ENCODE assay signal across 8 cellular contexts in the genomic region with DNA sequence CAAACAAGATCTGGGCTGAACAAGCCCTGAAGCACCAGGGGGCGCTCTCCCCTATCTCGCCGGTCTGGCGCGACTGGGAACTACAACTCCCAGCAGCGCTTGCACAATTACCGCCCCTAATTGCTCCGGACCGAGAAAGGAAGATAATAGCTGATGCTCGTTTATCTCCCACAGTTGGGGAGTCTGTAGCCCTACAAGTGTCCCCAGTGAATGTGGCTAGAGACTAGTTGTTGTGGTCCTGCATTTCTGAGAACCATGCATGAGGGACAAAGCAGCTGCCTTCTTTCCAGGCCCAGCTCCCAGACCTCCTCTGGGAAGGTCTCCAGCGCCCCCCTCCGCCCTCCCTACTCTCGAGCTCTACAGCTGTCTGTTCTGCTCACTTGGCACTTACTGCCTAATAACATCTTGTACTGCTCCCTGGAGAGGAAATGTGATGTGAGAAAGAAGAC. TPM values are rescaled to one million over a fixed set of nuclear protein-coding genes. Genes with fewer than 3 reads are reported as not detected.
A peak's percentile ranks its signal among the peaks of the same experiment; 100 is the strongest.
DNase-seq lines count a peak whose midpoint lies in the region; ATAC-seq and TF ChIP-seq lines count a peak whose summit lies in the region.

No MANE protein-coding gene starts in this region.

- peak overlapping the region; percentile 92 for H3K27ac Mint-ChIP-seq in GM23338
- no peak overlapping the region for H3K27ac Mint-ChIP-seq in activated naive CD4-positive, alpha-beta T cell treated with anti-CD3 and anti-CD28 coated beads for 36 hours

- CTCF ChIA-PET in activated naive CD4-positive, alpha-beta T cell treated with anti-CD3 and anti-CD28 coated beads for 36 hours (lab: Charles Lee), result interaction anchor here (0.6 to 2.2 kb wide), 43 partner anchors 8 to 1007 kb away, joined by 3 to 27 read pairs (median 4); a partner anchor contains a TSS

- no peaks in the 10 kb centered on the region for H3K9me3 Mint-ChIP-seq in GM23338
- no peaks in the 10 kb centered on the region for H3K9me3 Mint-ChIP-seq in activated naive CD4-positive, alpha-beta T cell treated with anti-CD3 and anti-CD28 coated beads for 36 hours

- H3K36me3 Mint-ChIP-seq in GM23338 (ENCODE audit: low read depth), result no peaks in the 10 kb centered on the region; the same call in 2 of the 3 replicates
- H3K36me3 Mint-ChIP-seq in activated naive CD4-positive, alpha-beta T cell treated with anti-CD3 and anti-CD28 coated beads for 36 hours (ENCODE audit: low read depth), result no peaks in the 10 kb centered on the region

- peak; percentile 93 for DNase-seq in DMS 273 (lab: John Stamatoyannopoulos, UW; ENCODE audit: unreplicated experiment)
- peak; percentile 99 for DNase-seq in GM23338 (ENCODE audit: low spot score)
- peak; percentile 89 for DNase-seq in NCI-H1092 (lab: John Stamatoyannopoulos, UW)
- peak; percentile 92 for DNase-seq in SK-N-DZ (ENCODE audit: low spot score)
- DNase-seq in activated naive CD4-positive, alpha-beta T cell treated with anti-CD3 and anti-CD28 coated beads for 36 hours, result peak; percentile 94
- peak; percentile 77 for DNase-seq in glomerular visceral epithelial cell (ENCODE audit: extremely low spot score)
- peak; percentile 28 to 99 (median 92) for DNase-seq in nucleus accumbens (lab: John Stamatoyannopoulos, UW)
- DNase-seq in superior temporal gyrus (ENCODE audit: extremely low spot score), result peak; percentile 97

- H3K36me3 ChIP-seq in GM23338 (ENCODE audit: insufficient read depth), result no peaks in the 10 kb centered on the region

- peak overlapping the region; percentile 92 for H2AFZ ChIP-seq in GM23338

- no peaks in the 10 kb centered on the region for H4K20me1 ChIP-seq in GM23338 (replicated peaks; ENCODE audit: insufficient read depth)

- H3K4me2 ChIP-seq in GM23338, result peak overlapping the region; percentile 88

- peaks cover 33% of the 10 kb centered on the region for H3K4me1 Mint-ChIP-seq in GM23338
- peaks cover 24% of the 10 kb centered on the region for H3K4me1 Mint-ChIP-seq in activated naive CD4-positive, alpha-beta T cell treated with anti-CD3 and anti-CD28 coated beads for 36 hours (ENCODE audit: low read depth)

- H3F3A ChIP-seq in GM23338 (replicated peaks; ENCODE audit: low read depth), result 0 out of 2 replicates have a peak, but pooled peaks cover 2% of the 10 kb centered on the region

- peak; percentile 89 for ATAC-seq in GM23338

- H3K4me1 ChIP-seq in GM23338 (ENCODE audit: insufficient read depth), result peaks cover 25% of the 10 kb centered on the region

- no peaks in the 10 kb centered on the region for H3K9me2 ChIP-seq in GM23338 (ENCODE audit: insufficient read depth)

- H3K27me3 ChIP-seq in GM23338 (ENCODE audit: insufficient read depth), result no peaks in the 10 kb centered on the region

- peak; percentile 76 to 90 for TF ChIP-seq CTCF in GM23338 (conservative IDR thresholded peaks at IDR 0.05; ENCODE audit: low read depth in 2 of 2)

- H3K27me3 Mint-ChIP-seq in GM23338 (ENCODE audit: insufficient read depth, low read depth, poor library complexity), result peaks cover 12% of the 10 kb centered on the region
- peaks cover 11% of the 10 kb centered on the region for H3K27me3 Mint-ChIP-seq in activated naive CD4-positive, alpha-beta T cell treated with anti-CD3 and anti-CD28 coated beads for 36 hours (ENCODE audit: low read depth)

- H3K27ac ChIP-seq in GM23338 (ENCODE audit: low read depth), result no peak overlapping the region

- intact Hi-C loops in activated naive CD4-positive, alpha-beta T cell treated with anti-CD3 and anti-CD28 coated beads for 36 hours (cut with micrococcal nuclease), result loop anchor here (1.0 kb wide), 2 partner anchors 35 to 54 kb away; a partner anchor contains a TSS

- peak overlapping the region; percentile 88 for H3K4me3 Mint-ChIP-seq in GM23338
- peak overlapping the region; percentile 39 for H3K4me3 Mint-ChIP-seq in activated naive CD4-positive, alpha-beta T cell treated with anti-CD3 and anti-CD28 coated beads for 36 hours

- no peaks in the 10 kb centered on the region for H3K79me2 ChIP-seq in GM23338 (replicated peaks; ENCODE audit: insufficient read depth)

- H3K4me3 ChIP-seq in GM23338, result peak overlapping the region; percentile 71

TF ChIP-seq in GM23338, 12 proteins besides CTCF, POLR2A, EP300 and RAD21:
- TF ChIP-seq CREB1 (CRISPR knock-in tag; IDR thresholded peaks at IDR 0.05; ENCODE audit: low read depth), result no peak
- TF ChIP-seq, protein P1, sequence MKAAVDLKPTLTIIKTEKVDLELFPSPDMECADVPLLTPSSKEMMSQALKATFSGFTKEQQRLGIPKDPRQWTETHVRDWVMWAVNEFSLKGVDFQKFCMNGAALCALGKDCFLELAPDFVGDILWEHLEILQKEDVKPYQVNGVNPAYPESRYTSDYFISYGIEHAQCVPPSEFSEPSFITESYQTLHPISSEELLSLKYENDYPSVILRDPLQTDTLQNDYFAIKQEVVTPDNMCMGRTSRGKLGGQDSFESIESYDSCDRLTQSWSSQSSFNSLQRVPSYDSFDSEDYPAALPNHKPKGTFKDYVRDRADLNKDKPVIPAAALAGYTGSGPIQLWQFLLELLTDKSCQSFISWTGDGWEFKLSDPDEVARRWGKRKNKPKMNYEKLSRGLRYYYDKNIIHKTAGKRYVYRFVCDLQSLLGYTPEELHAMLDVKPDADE (IDR thresholded peaks at IDR 0.05), result peak; percentile 74; the same call in 1 of the 2 replicates

RNA-seq across cellular contexts. Expression of a gene that starts 34.4 kb away (rescaled TPM):
- total RNA-seq in GM23338 (2014; rRNA removed; shearing (Covaris generic)), result 17.0 and 22.1 TPM in 2 replicates
- 3.4 and 5.7 TPM in 2 replicates for polyA plus RNA-seq in GM23338 (2016; fragmentation: Nextera tagmentation; extraction: Ambion mirVana)
- 19.4 and 25.3 TPM in 2 replicates for polyA plus RNA-seq in SK-N-DZ (2014; cell fraction: cytosol; rRNA removed)
- 14.1 and 25.9 TPM in 2 replicates for polyA plus RNA-seq in SK-N-DZ (2014; cell fraction: nucleus; rRNA removed)
- under 1 TPM; 0.24 to 0.35 TPM for total RNA-seq in activated naive CD4-positive, alpha-beta T cell treated with anti-CD3 and anti-CD28 coated beads for 36 hours

RNA-seq across cellular contexts. Expression of a gene that starts 55.4 kb away (rescaled TPM):
- total RNA-seq in GM23338 (2014; rRNA removed; shearing (Covaris generic)), result 30.1 and 34.4 TPM in 2 replicates
- 50.4 and 60.5 TPM in 2 replicates for polyA plus RNA-seq in GM23338 (2016; fragmentation: Nextera tagmentation; extraction: Ambion mirVana)
- polyA plus RNA-seq in SK-N-DZ (2014; cell fraction: cytosol; rRNA removed), result 10.4 and 13.9 TPM in 2 replicates
- 55.3 and 58.4 TPM in 2 replicates for polyA plus RNA-seq in SK-N-DZ (2014; cell fraction: nucleus; rRNA removed)
- total RNA-seq in activated naive CD4-positive, alpha-beta T cell treated with anti-CD3 and anti-CD28 coated beads for 36 hours, result 1 to 10 TPM; 5.2 to 5.6 TPM

Comparison
In these comparisons a context has a peak if more than half of its experiments do, and no peak if none do; other contexts are left out.
1. RNA of a gene that starts 34.4 kb away (total RNA-seq): 17.0 to 22.1 TPM in GM23338; 0.24 to 0.35 TPM in activated naive CD4-positive, alpha-beta T cell treated with anti-CD3 and anti-CD28 coated beads for 36 hours; every median in the first group is over 10 times any median in the second.
2. Peak in every context shown above with its lines, with median percentiles within 50 percentile points of each other: DNase-seq.